ENCODE assay signal across 8 cellular contexts in the genomic region with DNA sequence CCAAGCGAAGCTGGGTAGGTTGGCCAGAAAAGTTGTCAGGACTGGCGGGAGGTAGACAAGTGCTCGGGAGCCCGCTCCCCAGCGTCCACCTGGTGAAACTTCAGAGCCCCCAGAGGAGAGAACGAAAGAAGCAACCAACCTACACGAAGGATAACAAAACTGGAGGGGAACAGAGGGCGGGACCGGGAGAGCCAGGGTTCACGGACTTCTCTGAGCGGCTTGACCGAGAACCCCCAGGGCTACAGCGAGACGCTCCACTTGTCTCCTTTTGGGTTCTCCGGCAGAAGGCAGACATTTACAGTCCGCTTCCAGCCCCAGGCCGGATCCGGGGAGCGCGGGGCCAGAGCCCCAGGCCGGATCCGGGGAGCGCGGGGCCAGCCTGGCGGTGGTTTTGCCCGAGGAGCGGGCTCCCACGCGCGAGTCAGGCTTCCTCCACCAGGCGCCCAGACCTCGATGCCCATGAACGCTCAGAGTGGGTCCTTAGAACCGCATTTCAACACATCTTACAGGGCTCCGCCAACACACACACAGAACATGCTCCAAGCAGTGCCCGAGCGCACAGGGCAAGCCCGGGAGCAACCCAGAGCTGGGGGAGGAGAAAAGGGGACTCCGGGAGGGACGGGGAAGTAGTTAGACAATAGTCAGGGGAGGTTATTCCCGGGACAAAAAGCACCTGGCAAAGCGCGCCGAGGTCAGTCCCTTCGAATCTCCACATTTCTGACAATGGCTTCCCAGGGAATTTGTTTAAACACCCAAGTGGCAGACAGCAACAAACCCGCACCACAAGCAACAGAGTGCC. TPM values are rescaled to one million over a fixed set of nuclear protein-coding genes. Genes with fewer than 3 reads are reported as not detected.
A peak's percentile ranks its signal among the peaks of the same experiment; 100 is the strongest.
DNase-seq lines count a peak whose midpoint lies in the region; ATAC-seq and TF ChIP-seq lines count a peak whose summit lies in the region.

No MANE protein-coding gene starts in this region.

- POLR2A ChIA-PET in RWPE1 (lab: Yijun Ruan, JAX; ENCODE audit: low non-redundant PET), result interaction anchor here (1.2 kb wide), 1 partner anchor 111 kb away, joined by 3 read pairs; no protein-coding TSS in a partner anchor

- WGBS in hepatocyte (ENCODE audit: low lambda C conversion rate, missing lambda C conversion rate), result under 1% methylated on average over 40 of the region's 46 CpGs

- no peaks in the 10 kb centered on the region for H3K27me3 ChIP-seq in hepatocyte

- peaks cover 34% of the 10 kb centered on the region for H3K4me1 ChIP-seq in hepatocyte (ENCODE audit: insufficient read depth)

- peak; percentile 65 for TF ChIP-seq CTCF in RWPE1 (conservative IDR thresholded peaks at IDR 0.05; ENCODE audit: low read depth)
- TF ChIP-seq CTCF in hepatocyte (IDR thresholded peaks at IDR 0.05; ENCODE audit: poor library complexity), result peak; percentile 47

- H4K20me1 ChIP-seq in hepatocyte (ENCODE audit: insufficient read depth, poor library complexity, severe bottlenecking), result peaks cover 21% of the 10 kb centered on the region

- CTCF ChIA-PET in RWPE1 (lab: Yijun Ruan, JAX), result interaction anchor here (0.6 to 1.0 kb wide), 7 partner anchors 16 to 891 kb away, joined by 3 to 6 read pairs (median 3); no protein-coding TSS in a partner anchor

- no peaks in the 10 kb centered on the region for H3K9me2 ChIP-seq in hepatocyte (replicated peaks; ENCODE audit: insufficient read depth)

- peak overlapping the region; percentile 97 for H3K27ac ChIP-seq in RWPE1
- peak overlapping the region; percentile 94 for H3K27ac ChIP-seq in angular gyrus (ENCODE audit: low read depth, low read length)
- peak overlapping the region; percentile 99 for H3K27ac ChIP-seq in hepatocyte

- ATAC-seq in HG03196 (IDR thresholded peaks at IDR 0.05; ENCODE audit: unreplicated experiment) (peak; percentile 24), GM21619 (IDR thresholded peaks at IDR 0.05; ENCODE audit: unreplicated experiment) (no peak), HG03439 (IDR thresholded peaks at IDR 0.05; ENCODE audit: unreplicated experiment) (no peak)

- H3K79me2 ChIP-seq in hepatocyte, result peaks cover 64% of the 10 kb centered on the region

- no peaks in the 10 kb centered on the region for H3K9me3 ChIP-seq in hepatocyte (ENCODE audit: low read depth)

- peak overlapping the region; percentile 86 for H3K4me2 ChIP-seq in hepatocyte

- no peaks in the 10 kb centered on the region for H3K36me3 ChIP-seq in hepatocyte (replicated peaks; ENCODE audit: insufficient read depth, low read depth)

- peak overlapping the region; percentile 92 for H2AFZ ChIP-seq in hepatocyte

- H3K4me3 ChIP-seq in hepatocyte, result peak overlapping the region; percentile 96

- DNase-seq in ELF-1 (ENCODE audit: low read depth, low spot score) (peak; percentile 85), RWPE1 (ENCODE audit: low spot score) (peak; percentile 39), hepatocyte (ENCODE audit: low spot score) (peak; percentile 81), renal cortical epithelial cell (ENCODE audit: low read depth) (peak; percentile 45)

RNA-seq across cellular contexts. Expression of gene PTPRK, which starts 1.1 kb away (rescaled TPM):
- total RNA-seq in hepatocyte (78.5 and 80.2 TPM in 2 replicates), renal cortical epithelial cell (104 and 124 TPM in 2 replicates)
- 42.0 and 43.1 TPM in 2 replicates for polyA plus RNA-seq in hepatocyte
